ENCODE assay signal across 1 cellular context in the genomic region with DNA sequence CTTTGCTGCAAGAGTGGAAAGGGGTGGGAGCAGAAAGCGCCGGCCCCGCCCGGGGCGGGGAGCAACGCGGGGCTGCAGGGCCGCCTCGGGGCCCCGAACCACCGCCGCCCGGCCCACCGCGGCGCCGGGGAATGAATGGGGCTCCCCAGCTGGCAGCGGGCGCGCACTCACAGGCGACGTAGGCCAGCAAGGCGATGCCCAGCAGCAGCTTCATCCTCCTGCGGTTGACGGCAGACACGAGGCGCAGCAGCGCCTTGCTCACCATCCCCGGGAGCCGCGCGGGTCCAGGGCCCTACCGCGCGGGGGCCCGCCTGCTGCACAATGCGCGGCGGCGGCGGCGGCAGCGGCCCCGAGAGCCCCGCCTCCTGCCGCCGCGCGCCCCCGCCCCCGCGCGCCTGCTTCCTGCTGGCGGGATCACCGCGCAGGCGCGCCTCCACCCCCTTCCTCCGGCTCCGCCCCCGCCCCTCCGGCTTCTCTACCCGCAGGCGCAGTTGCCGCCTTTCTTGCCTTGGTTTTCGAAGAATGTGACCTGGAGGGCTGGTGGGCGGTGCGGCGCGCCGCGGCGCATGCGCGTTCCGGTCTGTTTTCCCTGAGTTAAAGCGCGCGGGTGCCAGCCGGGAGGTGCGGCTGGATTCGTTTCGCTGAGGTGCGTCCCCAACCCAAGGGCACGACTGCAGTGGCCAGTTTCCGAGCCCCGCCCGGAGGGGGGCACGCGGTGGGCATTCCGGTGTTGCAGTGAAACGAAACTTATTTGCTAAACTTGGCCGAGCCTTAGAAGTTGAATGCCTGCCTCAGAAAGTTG.
TF ChIP-seq lines count a peak whose summit lies in the region.

A gene (minus strand): TSS at position 325 of the 802 bp plus-strand sequence. CDS start 60 bp downstream, at position 265.

TF ChIP-seq in H1, 55 proteins besides CTCF, POLR2A, EP300 and RAD21:
- TF ChIP-seq RNF2 (IDR thresholded peaks at IDR 0.05; ENCODE audit: borderline replicate concordance, low read depth, low read length, missing control alignments, poor library complexity, severe bottlenecking) (no peak), PHF8 (conservative IDR thresholded peaks at IDR 0.05; ENCODE audit: low read depth, low read length) (peak; percentile 64; the same call in 1 of the 2 replicates), TAF1 (IDR thresholded peaks at IDR 0.05; ENCODE audit: low read depth, low read length) (peak; percentile 57), HDAC2 (IDR thresholded peaks at IDR 0.05; ENCODE audit: borderline replicate concordance in 1 of 2, low read depth in 2 of 2, low read length in 2 of 2) (no peak), KDM1A (IDR thresholded peaks at IDR 0.05; ENCODE audit: borderline replicate concordance, low read length) (no peak), TBP (IDR thresholded peaks at IDR 0.05; ENCODE audit: low read depth, low read length) (no peak), ASH2L (IDR thresholded peaks at IDR 0.05; ENCODE audit: low read length) (peak; percentile 30), KDM4A (IDR thresholded peaks at IDR 0.05; ENCODE audit: low read depth, low read length, severe bottlenecking) (peak; percentile 89), TAF7 (optimal IDR thresholded peaks at IDR 0.05; ENCODE audit: borderline replicate concordance, low read depth, low read length) (no peak), SP4 (IDR thresholded peaks at IDR 0.05; ENCODE audit: low read length) (0 out of 2 replicates have a peak, but pooled peaks have one; percentile 22), POLR2AphosphoS5 (IDR thresholded peaks at IDR 0.05; ENCODE audit: low read depth, low read length) (peak; percentile 48), ZNF274 (IDR thresholded peaks at IDR 0.05; ENCODE audit: borderline replicate concordance, extremely low read depth, low read length) (no peak), GTF2F1 (IDR thresholded peaks at IDR 0.05; ENCODE audit: borderline replicate concordance, low read depth, low read length) (no peak), SP1 (IDR thresholded peaks at IDR 0.05; ENCODE audit: low read depth, low read length) (no peak), BCL11A (IDR thresholded peaks at IDR 0.05; ENCODE audit: low read depth in 2 of 2, low read length in 2 of 2) (no peak), RBBP5 (IDR thresholded peaks at IDR 0.05; ENCODE audit: borderline replicate concordance, low read depth, low read length) (peak; percentile 30; the same call in 1 of the 2 replicates), SAP30 (IDR thresholded peaks at IDR 0.05; ENCODE audit: insufficient read depth, insufficient replicate concordance, low read length) (no peak), CREB1 (IDR thresholded peaks at IDR 0.05) (no peak), EGR1 (IDR thresholded peaks at IDR 0.05; ENCODE audit: borderline replicate concordance, low read depth, low read length) (peak; percentile 70), NRF1 (IDR thresholded peaks at IDR 0.05; ENCODE audit: low read depth, low read length) (peak; percentile 85)
- TF ChIP-seq, protein P1, sequence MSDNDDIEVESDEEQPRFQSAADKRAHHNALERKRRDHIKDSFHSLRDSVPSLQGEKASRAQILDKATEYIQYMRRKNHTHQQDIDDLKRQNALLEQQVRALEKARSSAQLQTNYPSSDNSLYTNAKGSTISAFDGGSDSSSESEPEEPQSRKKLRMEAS (IDR thresholded peaks at IDR 0.05): peak; percentile 73
- TF ChIP-seq, protein P2, sequence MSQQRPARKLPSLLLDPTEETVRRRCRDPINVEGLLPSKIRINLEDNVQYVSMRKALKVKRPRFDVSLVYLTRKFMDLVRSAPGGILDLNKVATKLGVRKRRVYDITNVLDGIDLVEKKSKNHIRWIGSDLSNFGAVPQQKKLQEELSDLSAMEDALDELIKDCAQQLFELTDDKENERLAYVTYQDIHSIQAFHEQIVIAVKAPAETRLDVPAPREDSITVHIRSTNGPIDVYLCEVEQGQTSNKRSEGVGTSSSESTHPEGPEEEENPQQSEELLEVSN (IDR thresholded peaks at IDR 0.05): peak; percentile 85
TF ChIP-seq in H1: peak in this region for 11.
